In genomic region chrX:76279007-76279406, GRCh38 we compare ENCODE assay signal across 8 cellular contexts.
DNase-seq lines count a peak whose midpoint lies in the region; ATAC-seq, FAIRE-seq and TF ChIP-seq lines count a peak whose summit lies in the region.

No MANE protein-coding gene starts in this region.

- no peaks in the 10 kb centered on the region for H3K36me3 ChIP-seq in IMR-90 (ENCODE audit: control insufficient read depth, insufficient read depth, low read length)
- no peaks in the 10 kb centered on the region for H3K36me3 ChIP-seq in GM12878 (ENCODE audit: control insufficient read depth in 2 of 2, insufficient read depth in 2 of 2, low read length in 1 of 2)
- no peaks in the 10 kb centered on the region for H3K36me3 ChIP-seq in keratinocyte (ENCODE audit: control insufficient read depth in 2 of 2, extremely low read depth in 1 of 2, insufficient read depth in 2 of 2, low read length in 2 of 2)

- ATAC-seq in IMR-90 (ENCODE audit: low read depth) (peak; percentile 82), GM12878 (peak; percentile 79), GM18498 (IDR thresholded peaks at IDR 0.05; ENCODE audit: unreplicated experiment) (no peak)

- TF ChIP-seq RAD21 in IMR-90 (IDR thresholded peaks at IDR 0.05; ENCODE audit: low read length) (peak; percentile 74), GM12878 (IDR thresholded peaks at IDR 0.05; ENCODE audit: insufficient read depth, low read depth, low read length) (peak; percentile 94)

- H2BK120ac ChIP-seq in IMR-90 (ENCODE audit: low read depth, low read length) = no peak overlapping the region

- H4K8ac ChIP-seq in IMR-90 (ENCODE audit: low read depth in 2 of 2, low read length in 2 of 2) = no peak overlapping the region

- SMC1A ChIA-PET in GM12878 (lab: Charles Lee; ENCODE audit: uncharacterized antibody, unreplicated experiment) = interaction anchor here (0.6 to 2.1 kb wide), 8 partner anchors 131 to 1852 kb away, joined by 3 to 15 read pairs (median 3); no protein-coding TSS in a partner anchor

- no peak overlapping the region for H2BK20ac ChIP-seq in IMR-90 (ENCODE audit: low read depth, low read length)

- TF ChIP-seq POLR2A in GM12892 (IDR thresholded peaks at IDR 0.05; ENCODE audit: low read depth, low read length) = no peak
- no peak for TF ChIP-seq POLR2A in IMR-90 (IDR thresholded peaks at IDR 0.05; ENCODE audit: low read depth, low read length)
- TF ChIP-seq POLR2A in GM12878 (IDR thresholded peaks at IDR 0.05; ENCODE audit: low read depth, low read length) = no peak

- TF ChIP-seq CTCF in IMR-90 (conservative IDR thresholded peaks at IDR 0.05; ENCODE audit: low read depth, low read length) = peak; percentile 69
- TF ChIP-seq CTCF in RWPE1 (conservative IDR thresholded peaks at IDR 0.05; ENCODE audit: low read depth) = peak; percentile 43; the same call in 1 of the 2 replicates
- TF ChIP-seq CTCF in GM12878 (IDR thresholded peaks at IDR 0.05 in 2 of 3, conservative IDR thresholded peaks at IDR 0.05 in 1 of 3; ENCODE audit: control insufficient read depth in 2 of 3, extremely low read depth in 1 of 3, insufficient read depth in 1 of 3, low read depth in 3 of 3, low read length in 3 of 3) = peak; percentile 61 to 79 (median 74)
- TF ChIP-seq CTCF in keratinocyte (optimal IDR thresholded peaks at IDR 0.05 in 1 of 3, IDR thresholded peaks at IDR 0.05 in 1 of 3, conservative IDR thresholded peaks at IDR 0.05 in 1 of 3; ENCODE audit: extremely low read depth in 1 of 3, insufficient read depth in 2 of 3, low read length in 3 of 3) = peak; percentile 53 to 74 (median 62)

- H3K4me1 ChIP-seq in IMR-90 (ENCODE audit: control insufficient read depth, insufficient read depth, low read length) (no peaks in the 10 kb centered on the region), GM12878 (ENCODE audit: control insufficient read depth, insufficient read depth, low read length) (no peaks in the 10 kb centered on the region), keratinocyte (ENCODE audit: control insufficient read depth, extremely low read depth, insufficient read depth, low read length) (no peaks in the 10 kb centered on the region)

- no peak overlapping the region for H2AK9ac ChIP-seq in IMR-90 (replicated peaks; ENCODE audit: low read depth, low read length, poor library complexity)

- no peak overlapping the region for H2BK5ac ChIP-seq in IMR-90 (ENCODE audit: low read depth, low read length, poor library complexity, severe bottlenecking)

- RAD21 ChIA-PET in GM12878 (lab: Charles Lee; ENCODE audit: unreplicated experiment) = interaction anchor here (0.7 to 1.6 kb wide), 10 partner anchors 23 to 1754 kb away, joined by 3 to 20 read pairs (median 4); partner anchors contain the start of genes COX7B and MAGEE1

- H3K9ac ChIP-seq in IMR-90 (ENCODE audit: low read depth, low read length) (no peak overlapping the region), GM12878 (ENCODE audit: control insufficient read depth, insufficient read depth, low read length) (no peak overlapping the region), keratinocyte (ENCODE audit: control insufficient read depth, extremely low read depth, insufficient read depth, low read length) (no peak overlapping the region)

- H4K20me1 ChIP-seq in IMR-90 (ENCODE audit: insufficient read depth, low read length) (no peaks in the 10 kb centered on the region), GM12878 (ENCODE audit: control insufficient read depth, insufficient read depth) (no peaks in the 10 kb centered on the region), keratinocyte (ENCODE audit: control insufficient read depth, extremely low read depth, insufficient read depth, low read length) (no peaks in the 10 kb centered on the region)

- H4K91ac ChIP-seq in IMR-90 (ENCODE audit: insufficient read depth, low read depth, low read length) = no peak overlapping the region

- H2AK5ac ChIP-seq in IMR-90 (ENCODE audit: low read depth, low read length) = no peak overlapping the region

- CTCF ChIA-PET in IMR-90 (lab: Yijun Ruan, JAX) = interaction anchor here (1.5 kb wide), 1 partner anchor 176 kb away, joined by 6 read pairs; no protein-coding TSS in a partner anchor
- CTCF ChIA-PET in RWPE1 (lab: Yijun Ruan, JAX) = interaction anchor here (0.5 to 0.7 kb wide), 2 partner anchors 1342 to 1477 kb away, joined by 3 read pairs; no protein-coding TSS in a partner anchor
- CTCF ChIA-PET in GM12878 (lab: Yijun Ruan, JAX) = interaction anchor here (0.6 to 4.1 kb wide), 15 partner anchors 37 to 1921 kb away, joined by 3 to 57 read pairs (median 4); no protein-coding TSS in a partner anchor

- intact Hi-C loops in IMR-90 (cut with micrococcal nuclease) (loop anchor here (1.0 kb wide), 1 partner anchor 175 kb away; no protein-coding TSS in a partner anchor), GM12878 (cut with micrococcal nuclease; ENCODE audit: unreplicated experiment) (loop anchor here (1.0 kb wide), 2 partner anchors 175 to 1750 kb away; no protein-coding TSS in a partner anchor)

- H3K27ac ChIP-seq in IMR-90 (ENCODE audit: insufficient read depth, low read length) (no peak overlapping the region), RWPE1 (no peak overlapping the region), GM12878 (ENCODE audit: control insufficient read depth, insufficient read depth) (no peak overlapping the region), keratinocyte (ENCODE audit: control insufficient read depth, insufficient read depth, low read length) (no peak overlapping the region)

- H3K9me1 ChIP-seq in IMR-90 (ENCODE audit: insufficient read depth, low read length) (no peaks in the 10 kb centered on the region), keratinocyte (ENCODE audit: control insufficient read depth, extremely low read depth, insufficient read depth, low read length) (no peaks in the 10 kb centered on the region)

- FAIRE-seq in GM12892 (lab: Jason Lieb, UNC) (peak; percentile 88), GM12878 (lab: Jason Lieb, UNC) (no peak), keratinocyte (lab: Jason Lieb, UNC) (peak; percentile 9)

- H3K4ac ChIP-seq in IMR-90 (ENCODE audit: low read depth, low read length) = no peak overlapping the region

- peak; percentile 36 for DNase-seq in AG20443 (ENCODE audit: low spot score)
- no peak for DNase-seq in GM12892 (ENCODE audit: insufficient read length)
- DNase-seq in IMR-90 = peak; percentile 47
- peak; percentile 7 for DNase-seq in RWPE1 (ENCODE audit: low spot score)
- peak; percentile 5 for DNase-seq in GM12878 (ENCODE audit: low read depth, low spot score)
- DNase-seq in keratinocyte (ENCODE audit: low read depth, low spot score) = no peak
- DNase-seq in stimulated activated CD4-positive, alpha-beta T cell treated with anti-CD3 and anti-CD28 coated beads, Interleukin-4, amount 100 ng/mL, for 4 hours = peak; percentile 3 to 11

- no peak overlapping the region for H3K56ac ChIP-seq in IMR-90 (ENCODE audit: extremely low read depth, insufficient read depth, low read length)

- dilution Hi-C loops in IMR-90 (cut with HindIII; ENCODE audit: low sequenced_read_pairs, unreplicated experiment) (no loop called here), keratinocyte (cut with MboI; ENCODE audit: extremely low pct_ligation_motif_present, low sequenced_read_pairs) (no loop called here)

- no peak overlapping the region for H3K18ac ChIP-seq in IMR-90 (ENCODE audit: low read depth, low read length)

- H3K27me3 ChIP-seq in IMR-90 (ENCODE audit: control insufficient read depth, insufficient read depth, low read length) (no peaks in the 10 kb centered on the region), GM12878 (replicated peaks in 1 of 2; ENCODE audit: control insufficient read depth in 2 of 2, insufficient read depth in 2 of 2, low read length in 1 of 2) (no peaks in the 10 kb centered on the region), keratinocyte (ENCODE audit: control insufficient read depth, extremely low read depth, insufficient read depth, low read length) (no peaks in the 10 kb centered on the region)

- H4K5ac ChIP-seq in IMR-90 (ENCODE audit: low read depth, low read length) = no peak overlapping the region

- no peak overlapping the region for H3K23ac ChIP-seq in IMR-90 (ENCODE audit: low read depth, low read length)

- H3K79me2 ChIP-seq in GM12878 (ENCODE audit: control insufficient read depth, insufficient read depth, low read length) (no peaks in the 10 kb centered on the region), keratinocyte (ENCODE audit: control insufficient read depth, insufficient read depth, low read length) (no peaks in the 10 kb centered on the region)

- no peak overlapping the region for H3K14ac ChIP-seq in IMR-90 (replicated peaks; ENCODE audit: low read depth, low read length)

- H3K9me3 ChIP-seq in IMR-90 (ENCODE audit: control insufficient read depth, insufficient read depth, low read length) (no peaks in the 10 kb centered on the region), GM12878 (replicated peaks; ENCODE audit: control insufficient read depth, insufficient read depth, low read length) (no peaks in the 10 kb centered on the region), keratinocyte (ENCODE audit: control insufficient read depth, low read depth, low read length) (no peaks in the 10 kb centered on the region)

- H3K4me2 ChIP-seq in IMR-90 (ENCODE audit: low read depth, low read length) (no peak overlapping the region), GM12878 (ENCODE audit: control insufficient read depth, insufficient read depth) (no peak overlapping the region), keratinocyte (ENCODE audit: control insufficient read depth, extremely low read depth, insufficient read depth, low read depth, low read length) (no peak overlapping the region)

- H2AFZ ChIP-seq in IMR-90 (replicated peaks; ENCODE audit: low read length, poor library complexity) (no peak overlapping the region), GM12878 (ENCODE audit: control insufficient read depth, low read depth, low read length) (no peak overlapping the region), keratinocyte (ENCODE audit: control insufficient read depth, low read length) (no peak overlapping the region)

- no peak overlapping the region for H3K4me3 ChIP-seq in IMR-90 (ENCODE audit: insufficient read depth, low read depth, low read length)
- no peak overlapping the region for H3K4me3 ChIP-seq in GM12878
- no peak overlapping the region for H3K4me3 ChIP-seq in keratinocyte (ENCODE audit: control insufficient read depth in 2 of 3, extremely low read depth in 1 of 3, insufficient read depth in 2 of 3, low read depth in 1 of 3, low read length in 3 of 3)

- in situ Hi-C loops in IMR-90 (cut with MboI; ENCODE audit: low sequenced_read_pairs) = loop anchor here (25.0 kb wide), 1 partner anchor 183 kb away; no protein-coding TSS in a partner anchor
- in situ Hi-C loops in GM12878 (cut with MboI) = loop anchor here (10.0 to 25.0 kb wide), 2 partner anchors 1308 to 1756 kb away; no protein-coding TSS in a partner anchor

- H3K79me1 ChIP-seq in IMR-90 (ENCODE audit: low read depth in 1 of 2, low read length in 2 of 2) = no peaks in the 10 kb centered on the region

- BruUV-seq in IMR-90 (replicated peaks; lab: Mats Ljungman, UMichigan) (no TSS peak), GM12878 (replicated peaks; lab: Mats Ljungman, UMichigan) (no TSS peak)

- H2BK15ac ChIP-seq in IMR-90 (ENCODE audit: low read depth, low read length) = no peak overlapping the region

- POLR2A ChIA-PET in IMR-90 (lab: Charles Lee; ENCODE audit: unreplicated experiment) (no interaction called here), RWPE1 (lab: Yijun Ruan, JAX; ENCODE audit: low non-redundant PET) (no interaction called here), GM12878 (lab: Charles Lee) (no interaction called here)

- no peak for TF ChIP-seq EP300 in GM12878 (IDR thresholded peaks at IDR 0.05; ENCODE audit: borderline replicate concordance in 1 of 2, control insufficient read depth in 1 of 2, low read depth in 2 of 2, low read length in 2 of 2)

Comparison
In these comparisons a context has a peak if more than half of its experiments do, and no peak if none do; other contexts are left out.
1. DNase-seq: peak in AG20443 (single experiment), IMR-90 (single experiment), RWPE1 (single experiment), GM12878 (single experiment) and stimulated activated CD4-positive, alpha-beta T cell treated with anti-CD3 and anti-CD28 coated beads, Interleukin-4, amount 100 ng/mL, for 4 hours (2 of 2); none in GM12892 (single experiment) and keratinocyte (single experiment).
2. Peak in every context shown above with its lines, with median percentiles within 50 percentile points of each other: CTCF ChIP-seq.